9 cellular contexts compared by ENCODE assay signal in the genomic region with DNA sequence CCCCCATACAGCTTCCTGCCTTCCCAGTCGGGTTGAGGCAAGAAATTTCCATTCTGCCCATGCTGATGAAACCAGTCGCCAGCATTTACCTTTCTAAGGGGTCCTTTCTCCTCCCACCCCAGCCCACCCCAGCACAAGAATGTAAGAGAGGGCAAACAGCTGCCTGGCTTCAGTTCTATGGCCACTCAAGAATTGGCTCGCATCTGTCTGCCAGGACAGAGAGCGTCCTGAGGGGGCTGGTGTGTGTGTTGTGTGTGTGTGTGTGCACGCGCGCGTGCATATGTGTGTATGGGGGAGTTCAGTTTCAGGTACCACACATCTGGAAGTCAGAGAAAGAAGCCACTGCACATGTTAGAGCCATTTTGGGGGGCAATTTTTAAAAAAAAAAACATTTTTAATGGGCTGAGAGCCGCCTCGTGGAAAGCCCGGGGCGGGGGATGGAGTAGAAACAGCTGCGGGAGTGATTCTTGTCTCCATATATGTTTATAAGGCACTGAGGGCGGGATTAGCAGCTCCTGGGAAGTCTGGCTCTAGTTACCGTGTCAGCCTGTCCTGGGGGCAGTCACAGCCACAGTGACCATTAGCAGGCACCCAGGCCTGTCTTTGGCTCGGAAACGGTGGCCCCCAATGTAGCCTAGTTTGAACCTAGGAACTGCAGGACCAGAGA. TPM values are rescaled to one million over a fixed set of nuclear protein-coding genes. Genes with fewer than 3 reads are reported as not detected.
DNase-seq lines count a peak whose midpoint lies in the region; ATAC-seq and TF ChIP-seq lines count a peak whose summit lies in the region.
"Had no signal": no experiment of that assay in that cellular context is flagged by ENCODE, and none has a peak within 500 bp of the region (broad histone marks: within the 10 kb centered on the region; RNA-seq: fewer than 3 reads in every experiment).

A gene (plus strand): TSS at position 561 of the 667 bp plus-strand sequence. CDS start 2,124 bp downstream, outside the sequence.

- 73 to 75% methylated on average over 17 of the region's 17 CpGs for WGBS in upper lobe of left lung, 2 donors

- H3K4me1 ChIP-seq in cardiac muscle cell (ENCODE audit: low read depth) (peaks cover 34% of the 10 kb centered on the region), breast epithelium (peaks cover 0 to 4% of the 10 kb centered on the region in 2 donors), mucosa of rectum (ENCODE audit: control insufficient read depth in 2 of 2, insufficient read depth in 2 of 2, low read length in 2 of 2) (peaks cover 18 to 22% of the 10 kb centered on the region in 2 donors), upper lobe of left lung (peaks cover 15 to 30% (median 26%) of the 10 kb centered on the region in 4 donors)

- no peaks in the 10 kb centered on the region for H3K9me3 ChIP-seq in cardiac muscle cell (ENCODE audit: low read depth)
- H3K9me3 ChIP-seq in breast epithelium = no peaks in the 10 kb centered on the region
- H3K9me3 ChIP-seq in mucosa of rectum (ENCODE audit: control insufficient read depth in 2 of 2, low read length in 2 of 2) = no peaks in the 10 kb centered on the region
- no peaks in the 10 kb centered on the region for H3K9me3 ChIP-seq in upper lobe of left lung

- H3K27me3 ChIP-seq in cardiac muscle cell (peaks cover 9% of the 10 kb centered on the region), breast epithelium (no peaks in the 10 kb centered on the region), mucosa of rectum (ENCODE audit: control insufficient read depth in 2 of 2, insufficient read depth in 2 of 2, low read length in 2 of 2) (peaks cover 7 to 11% of the 10 kb centered on the region in 2 donors), upper lobe of left lung (peaks cover 0 to 9% (median 0%) of the 10 kb centered on the region in 4 donors)

- peak within 1 kb of the TSS in 1 of 2 donors; percentile 47 for H3K9ac ChIP-seq in mucosa of rectum (ENCODE audit: low read depth in 1 of 2, low read length in 2 of 2)

- H3K36me3 ChIP-seq in cardiac muscle cell = no peaks in the 10 kb centered on the region
- H3K36me3 ChIP-seq in breast epithelium = no peaks in the 10 kb centered on the region
- no peaks in the 10 kb centered on the region for H3K36me3 ChIP-seq in mucosa of rectum (ENCODE audit: control insufficient read depth in 2 of 2, insufficient read depth in 2 of 2, low read length in 2 of 2)
- H3K36me3 ChIP-seq in upper lobe of left lung = no peaks in the 10 kb centered on the region

- TF ChIP-seq CTCF in cardiac muscle cell (IDR thresholded peaks at IDR 0.05; ENCODE audit: low read depth, low read length) (no peak), breast epithelium (IDR thresholded peaks at IDR 0.05) (no peak), upper lobe of left lung (IDR thresholded peaks at IDR 0.05) (no peak)

- intact Hi-C loops in left cardiac atrium (cut with DNase I) = no loop called here
- intact Hi-C loops in breast epithelium (cut with DNase I; ENCODE audit: low total_unique reads) = no loop called here

- no peak for TF ChIP-seq EP300 in upper lobe of left lung (IDR thresholded peaks at IDR 0.05)

- no peak for TF ChIP-seq POLR2A in breast epithelium (IDR thresholded peaks at IDR 0.05)
- TF ChIP-seq POLR2A in upper lobe of left lung (IDR thresholded peaks at IDR 0.05) = no peak

- DNase-seq in cardiac muscle cell (ENCODE audit: low read depth in 1 of 2, low spot score in 1 of 2) = peak in 1 of 2 donors; percentile 55
- DNase-seq in left cardiac atrium = no peak
- DNase-seq in breast epithelium (ENCODE audit: low spot score in 2 of 2) = no peak
- no peak for DNase-seq in upper lobe of left lung
- DNase-seq in NCI-H2196 treated with DMSO at 0.1 percent for 48 hours (lab: John Stamatoyannopoulos, UW; ENCODE audit: unreplicated experiment) = no peak
- DNase-seq in NCI-H446 (lab: John Stamatoyannopoulos, UW) = no peak
- DNase-seq: activated effector memory CD4-positive, alpha-beta T cell treated with Interleukin-2 at 50 U/mL for 16 hours had no signal

- H3K4me3 ChIP-seq in cardiac muscle cell = peak within 1 kb of the TSS; percentile 26
- H3K4me3 ChIP-seq in breast epithelium = peak within 1 kb of the TSS; percentile 50 to 80 (median 52)
- peak within 1 kb of the TSS; percentile 53 to 54 for H3K4me3 ChIP-seq in mucosa of rectum (ENCODE audit: low read length in 2 of 2)
- peak within 1 kb of the TSS; percentile 21 to 60 (median 50) for H3K4me3 ChIP-seq in upper lobe of left lung

- no peak within 1 kb of the TSS for H3K27ac ChIP-seq in cardiac muscle cell
- H3K27ac ChIP-seq in breast epithelium = peak within 1 kb of the TSS; percentile 53 to 80
- H3K27ac ChIP-seq in mucosa of rectum (ENCODE audit: low read depth in 2 of 2, low read length in 2 of 2) = no peak within 1 kb of the TSS
- peak within 1 kb of the TSS in 1 of 4 donors; percentile 46 for H3K27ac ChIP-seq in upper lobe of left lung

- ATAC-seq in left cardiac atrium = no peak
- ATAC-seq in upper lobe of left lung (ENCODE audit: low FRiP score in 2 of 2) = no peak
- ATAC-seq in HG03378 (IDR thresholded peaks at IDR 0.05; ENCODE audit: unreplicated experiment) = no peak

RNA-seq across cellular contexts. Expression of the gene that starts here (rescaled TPM):
- total RNA-seq in cardiac muscle cell (152 and 206 TPM in 2 replicates), left cardiac atrium (1 to 10 TPM; 1.8 to 5.0 TPM), breast epithelium (10 to 100 TPM in 1 of 3 donors, 1 to 10 TPM in 2; 3.9 to 11.9 (median 4.0) TPM), upper lobe of left lung (1 to 10 TPM in 5 of 6 donors, not detected in 1; 5.8 to 9.7 (median 7.0) TPM)
- polyA plus RNA-seq in cardiac muscle cell = 170 and 240 TPM in 2 replicates

Comparison
In these comparisons a context has a peak if more than half of its experiments do, and no peak if none do; other contexts are left out.
1. RNA of the gene that starts here (total RNA-seq): 152 to 206 TPM in cardiac muscle cell; 5.8 to 9.7 TPM in upper lobe of left lung, 1.8 to 5.0 TPM in left cardiac atrium and 3.9 to 11.9 TPM in breast epithelium; every median in the first group is over 10 times any median in the second.
2. H3K27ac ChIP-seq: peak in breast epithelium (2 of 2); none in cardiac muscle cell (single experiment) and mucosa of rectum (0 of 2).
3. Peak in every context shown above with its lines, with median percentiles within 50 percentile points of each other: H3K4me3 ChIP-seq.